ENCODE assay signal across 8 cellular contexts in genomic region chr12:2613674-2614073, GRCh38.
DNase-seq lines count a peak whose midpoint lies in the region; ATAC-seq and TF ChIP-seq lines count a peak whose summit lies in the region.

No MANE protein-coding gene starts in this region.

- no peak for TF ChIP-seq CTCF in omental fat pad (IDR thresholded peaks at IDR 0.05)

- ATAC-seq in HG02884 (IDR thresholded peaks at IDR 0.05; ENCODE audit: unreplicated experiment) (peak; percentile 60), omental fat pad (ENCODE audit: low FRiP score) (peak; percentile 52), HG03354 (IDR thresholded peaks at IDR 0.05; ENCODE audit: poor library complexity, severe bottlenecking, unreplicated experiment) (no peak), HG02678 (IDR thresholded peaks at IDR 0.05; ENCODE audit: unreplicated experiment) (no peak), GM19328 (IDR thresholded peaks at IDR 0.05; ENCODE audit: unreplicated experiment) (no peak)

- DNase-seq in AG20443 (ENCODE audit: low spot score) (peak; percentile 94), amniotic stem cell (lab: John Stamatoyannopoulos, UW) (peak; percentile 98), omental fat pad (ENCODE audit: low spot score) (no peak), NCI-H1436 (lab: John Stamatoyannopoulos, UW) (no peak)

Comparison
In these comparisons a context has a peak if more than half of its experiments do, and no peak if none do; other contexts are left out.
1. DNase-seq: peak in AG20443 (single experiment) and amniotic stem cell (single experiment); none in omental fat pad (single experiment) and NCI-H1436 (single experiment).
2. ATAC-seq: peak in HG02884 (single experiment) and omental fat pad (single experiment); none in HG03354 (single experiment), HG02678 (single experiment) and GM19328 (single experiment).